Comparison of ENCODE assay signal across 14 cellular contexts in the genomic region with DNA sequence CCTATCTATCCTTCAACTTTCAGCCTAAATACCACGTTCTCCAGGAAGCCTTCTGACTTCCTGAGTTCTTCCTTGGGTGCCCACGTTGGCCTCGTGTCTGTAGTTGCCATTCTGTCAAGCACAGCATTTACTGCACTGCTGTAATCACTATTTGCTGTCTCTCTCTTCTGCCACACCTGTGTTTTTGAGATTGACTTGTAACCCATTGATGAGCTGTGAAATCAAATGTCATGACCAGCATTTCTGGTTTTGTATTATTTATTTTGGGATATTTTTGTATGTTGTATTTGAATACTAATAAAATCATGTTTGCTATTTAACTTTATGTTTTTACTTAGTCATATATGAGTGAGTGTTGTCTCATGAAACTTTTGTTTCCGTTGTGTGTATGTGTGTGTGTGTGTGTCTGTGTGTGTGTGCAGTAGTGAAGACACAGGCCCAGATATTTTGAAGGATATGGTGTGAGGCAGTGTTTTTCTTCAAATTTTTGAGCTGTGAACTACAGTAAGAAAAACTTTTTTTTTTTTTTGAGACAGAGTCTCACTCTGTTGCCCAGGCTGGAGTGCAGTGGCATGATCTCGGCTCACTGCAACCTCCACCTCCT.
"Had no signal": no experiment of that assay in that cellular context is flagged by ENCODE, and none has a peak within 500 bp of the region (broad histone marks: within the 10 kb centered on the region; RNA-seq: fewer than 3 reads in every experiment).

No MANE protein-coding gene starts in this region.

- H3K27ac ChIP-seq: prostate gland, right atrium auricular region, suprapubic skin had no signal

- H3K36me3 ChIP-seq: prostate gland, right atrium auricular region, suprapubic skin had no signal

- H3K9me3 ChIP-seq: prostate gland, right atrium auricular region, suprapubic skin had no signal

- DNase-seq: activated CD4-positive, alpha-beta memory T cell treated with anti-CD3 and anti-CD28 coated beads, Interleukin-2, amount 10 ng/mL, durations not matched to agents 7 days and 5 days; activated CD4-positive, alpha-beta T cell treated with anti-CD3 and anti-CD28 coated beads for 4 hours; activated CD8-positive, alpha-beta memory T cell treated with anti-CD3 and anti-CD28 coated beads, Interleukin-2, amount 10 ng/mL, durations not matched to agents 7 days and 5 days; activated naive CD4-positive, alpha-beta T cell; caudate nucleus; effector memory CD8-positive, alpha-beta T cell; foreskin melanocyte; hypothalamus; mammary epithelial cell had no signal

- H3K4me3 ChIP-seq: prostate gland, right atrium auricular region, suprapubic skin had no signal

- H3K27me3 ChIP-seq: right atrium auricular region, suprapubic skin had no signal

- H3K4me1 ChIP-seq: prostate gland had no signal

- ATAC-seq: activated CD8-positive, alpha-beta memory T cell treated with anti-CD3 and anti-CD28 coated beads, Interleukin-2, amount 10 ng/mL, durations not matched to agents 7 days and 5 days; activated T-helper 17 cell treated with anti-CD3 and anti-CD28 coated beads, Interleukin-2, amount 50 U/mL, for 72 hours; effector memory CD8-positive, alpha-beta T cell had no signal

- FAIRE-seq: TTC549 had no signal
